Comparison of ENCODE assay signal across 8 cellular contexts in the genomic region with DNA sequence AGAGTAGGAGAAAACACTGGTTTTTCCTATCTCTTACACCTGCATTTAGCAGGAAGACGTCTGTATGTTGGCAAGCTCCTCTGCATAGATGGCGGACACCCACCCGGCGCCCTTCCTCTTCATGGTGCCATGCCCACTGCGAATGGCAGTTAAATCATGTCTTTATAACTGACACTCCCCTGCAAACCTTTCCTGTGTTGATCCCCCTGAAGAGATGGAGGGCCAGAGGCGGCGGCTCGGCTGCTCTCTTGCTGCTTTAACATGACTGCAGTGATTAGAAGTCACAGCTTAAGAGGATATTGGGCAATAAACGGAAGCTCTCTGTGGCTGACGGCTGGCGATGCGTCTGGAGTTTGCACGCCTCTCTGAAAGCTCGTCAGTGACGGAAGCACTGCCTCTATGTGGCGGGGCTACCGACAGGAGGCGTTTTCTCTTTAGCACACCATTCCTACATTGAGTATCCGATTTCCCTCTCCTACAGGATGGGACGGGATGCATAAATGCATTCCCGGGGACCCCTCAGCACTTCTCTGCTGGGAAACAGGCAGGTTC. TPM values are rescaled to one million over a fixed set of nuclear protein-coding genes. Genes with fewer than 3 reads are reported as not detected.
DNase-seq lines count a peak whose midpoint lies in the region; ATAC-seq and TF ChIP-seq lines count a peak whose summit lies in the region.

No MANE protein-coding gene starts in this region.

- ATAC-seq in GM19468 (IDR thresholded peaks at IDR 0.05; ENCODE audit: extremely low read depth, unreplicated experiment) (peak; percentile 58), HG02852 (IDR thresholded peaks at IDR 0.05; ENCODE audit: unreplicated experiment) (no peak)

- H3K36me3 ChIP-seq in hepatocyte (replicated peaks; ENCODE audit: insufficient read depth, low read depth) = no peaks in the 10 kb centered on the region

- no peak overlapping the region for H3K4me2 ChIP-seq in hepatocyte

- WGBS in hepatocyte (ENCODE audit: low lambda C conversion rate, missing lambda C conversion rate) = 63% methylated on average over 21 of the region's 21 CpGs

- H3K4me3 ChIP-seq in hepatocyte = no peak overlapping the region

- H3K9me3 ChIP-seq in hepatocyte (ENCODE audit: low read depth) = no peaks in the 10 kb centered on the region

- peak; percentile 24 for TF ChIP-seq CTCF in hepatocyte (IDR thresholded peaks at IDR 0.05; ENCODE audit: poor library complexity)

- DNase-seq in NOMO-1 treated with dmso at 0.1 percent for 144 hours (lab: John Stamatoyannopoulos, UW; ENCODE audit: unreplicated experiment) (peak; percentile 91), hepatocyte (ENCODE audit: low spot score) (peak; percentile 61), NCI-H524 (lab: John Stamatoyannopoulos, UW) (no peak), DMS53 (lab: John Stamatoyannopoulos, UW) (no peak)
- DNase-seq in activated T-helper 1 cell treated with anti-CD3 and anti-CD28 coated beads, Interleukin-2, amount 50 U/mL, for 16 hours (ENCODE audit: low read depth in 1 of 2, low spot score in 1 of 2) = peak; percentile 24 to 25
- DNase-seq in stimulated activated CD4-positive, alpha-beta T cell treated with anti-CD3 and anti-CD28 coated beads, TNF-alpha, amount 100 ng/mL, for 24 hours (ENCODE audit: low read depth in 3 of 3) = peak in 2 of 3 experiments; percentile 22 to 54

- H3K4me1 ChIP-seq in hepatocyte (ENCODE audit: insufficient read depth) = no peaks in the 10 kb centered on the region

- no peaks in the 10 kb centered on the region for H3K79me2 ChIP-seq in hepatocyte

- H2AFZ ChIP-seq in hepatocyte = no peak overlapping the region

- H3K27me3 ChIP-seq in hepatocyte = no peaks in the 10 kb centered on the region

- no peaks in the 10 kb centered on the region for H3K9me2 ChIP-seq in hepatocyte (replicated peaks; ENCODE audit: insufficient read depth)

- no peaks in the 10 kb centered on the region for H4K20me1 ChIP-seq in hepatocyte (ENCODE audit: insufficient read depth, poor library complexity, severe bottlenecking)

- no peak overlapping the region for H3K27ac ChIP-seq in hepatocyte

RNA-seq across cellular contexts. Expression of gene SNRPA1, which starts 25.5 kb away (rescaled TPM):
- 40.0 and 54.7 TPM in 2 replicates for total RNA-seq in hepatocyte
- polyA plus RNA-seq in hepatocyte = 110 and 117 TPM in 2 replicates

RNA-seq across cellular contexts. Expression of gene SELENOS, which starts 43.3 kb away (rescaled TPM):
- 122 and 127 TPM in 2 replicates for total RNA-seq in hepatocyte
- 158 and 192 TPM in 2 replicates for polyA plus RNA-seq in hepatocyte

Comparison
In these comparisons a context has a peak if more than half of its experiments do, and no peak if none do; other contexts are left out.
1. DNase-seq: peak in NOMO-1 treated with dmso at 0.1 percent for 144 hours (single experiment), activated T-helper 1 cell treated with anti-CD3 and anti-CD28 coated beads, Interleukin-2, amount 50 U/mL, for 16 hours (2 of 2), hepatocyte (single experiment) and stimulated activated CD4-positive, alpha-beta T cell treated with anti-CD3 and anti-CD28 coated beads, TNF-alpha, amount 100 ng/mL, for 24 hours (2 of 3); none in NCI-H524 (0 of 2) and DMS53 (single experiment).